23 cellular contexts compared by ENCODE assay signal in the genomic region with DNA sequence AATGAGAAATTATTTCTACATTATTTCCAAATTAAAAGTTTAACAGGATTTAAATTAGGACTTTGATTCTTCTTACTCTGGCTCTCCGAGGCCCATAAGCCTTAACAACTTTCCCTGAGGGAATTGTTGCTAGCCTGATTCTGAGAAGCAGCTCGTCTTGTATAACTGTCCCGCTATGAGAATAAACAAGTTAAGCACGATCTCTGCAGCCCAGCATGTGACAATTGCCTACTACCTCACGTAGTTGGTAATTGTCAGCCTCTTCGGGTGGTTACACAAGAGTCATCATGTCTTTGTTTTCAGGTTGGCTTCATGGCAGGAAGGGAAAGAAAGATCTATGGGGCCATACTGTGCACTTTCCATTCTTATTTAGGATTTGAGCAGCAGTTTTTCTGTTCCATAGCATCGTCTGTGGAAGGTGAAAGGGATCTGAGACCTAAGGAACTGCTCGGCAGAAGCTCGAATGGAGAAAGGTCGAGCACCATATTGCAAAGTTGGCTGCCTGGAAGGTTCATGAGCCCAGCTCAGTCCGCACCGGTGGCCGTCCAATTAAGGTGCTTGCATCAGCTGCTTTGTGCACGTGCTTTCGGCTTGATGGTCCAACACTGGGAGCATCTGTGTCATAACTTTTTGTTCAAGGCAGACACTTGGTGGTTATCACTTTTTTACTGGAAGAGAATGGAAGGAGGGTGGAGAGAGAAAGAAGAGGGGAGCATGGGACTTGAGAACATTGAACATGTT. TPM values are rescaled to one million over a fixed set of nuclear protein-coding genes. Genes with fewer than 3 reads are reported as not detected.
DNase-seq lines count a peak whose midpoint lies in the region; ATAC-seq and TF ChIP-seq lines count a peak whose summit lies in the region.
"Had no signal": no experiment of that assay in that cellular context is flagged by ENCODE, and none has a peak within 500 bp of the region (broad histone marks: within the 10 kb centered on the region; RNA-seq: fewer than 3 reads in every experiment).

No MANE protein-coding gene starts in this region.

- no peak overlapping the region for H2BK120ac ChIP-seq in trophoblast cell (ENCODE audit: insufficient read depth, low read length, poor library complexity)

- H3K14ac ChIP-seq in trophoblast cell (ENCODE audit: low read length) = no peak overlapping the region

- no peak overlapping the region for H2AFZ ChIP-seq in trophoblast cell (ENCODE audit: insufficient read depth, low read length, poor library complexity)

- no peak overlapping the region for H4K12ac ChIP-seq in trophoblast cell (ENCODE audit: low read depth, low read length)

- no peak overlapping the region for H3K4me3 ChIP-seq in left ventricle myocardium inferior
- no peak overlapping the region for H3K4me3 ChIP-seq in esophagus muscularis mucosa
- H3K4me3 ChIP-seq in trophoblast cell (ENCODE audit: low read depth, low read length) = no peak overlapping the region
- no peak overlapping the region for H3K4me3 ChIP-seq in uterus
- H3K4me3 ChIP-seq: A549 had no signal

- H3K36me3 ChIP-seq in left ventricle myocardium inferior (no peaks in the 10 kb centered on the region), esophagus muscularis mucosa (no peaks in the 10 kb centered on the region), trophoblast cell (ENCODE audit: control insufficient read depth in 1 of 2, insufficient read depth in 2 of 2, low read length in 2 of 2) (no peaks in the 10 kb centered on the region), uterus (no peaks in the 10 kb centered on the region)

- no peak for TF ChIP-seq EP300 in esophagus muscularis mucosa (IDR thresholded peaks at IDR 0.05)

- intact Hi-C loops in left ventricle myocardium inferior (cut with micrococcal nuclease) = loop anchor here (10.0 kb wide), 1 partner anchor 53 kb away; no protein-coding TSS in a partner anchor
- intact Hi-C loops in Right ventricle myocardium superior (cut with DNase I) = loop anchor here (2.0 to 10.0 kb wide), 3 partner anchors 53 to 257 kb away; no protein-coding TSS in a partner anchor
- intact Hi-C loops in esophagus muscularis mucosa (cut with DNase I) = loop anchor here (5.0 kb wide), 2 partner anchors 60 kb away; no protein-coding TSS in a partner anchor
- intact Hi-C loops in uterus (cut with DNase I; ENCODE audit: low total_unique reads) = loop anchor here (5.0 kb wide), 1 partner anchor 255 kb away; no protein-coding TSS in a partner anchor

- no peaks in the 10 kb centered on the region for H3K9me3 ChIP-seq in left ventricle myocardium inferior (replicated peaks)
- H3K9me3 ChIP-seq in esophagus muscularis mucosa = no peaks in the 10 kb centered on the region
- no peaks in the 10 kb centered on the region for H3K9me3 ChIP-seq in trophoblast cell (ENCODE audit: insufficient read depth, low read depth, low read length)
- no peaks in the 10 kb centered on the region for H3K9me3 ChIP-seq in uterus
- H3K9me3 ChIP-seq: A549 had no signal

- H3K4me1 ChIP-seq in left ventricle myocardium inferior (peaks cover 73% of the 10 kb centered on the region), esophagus muscularis mucosa (peaks cover 35 to 67% (median 53%) of the 10 kb centered on the region in 4 donors), trophoblast cell (ENCODE audit: control insufficient read depth in 1 of 2, insufficient read depth in 2 of 2, low read length in 2 of 2) (peaks cover 6 to 11% of the 10 kb centered on the region in 2 experiments), uterus (peaks cover 0 to 6% of the 10 kb centered on the region in 2 donors)

- H3K4ac ChIP-seq in trophoblast cell (ENCODE audit: low read depth, low read length) = no peak overlapping the region

- no peak overlapping the region for H3K4me2 ChIP-seq in trophoblast cell (ENCODE audit: low read length)

- DNase-seq in left ventricle myocardium inferior = no peak
- DNase-seq in Right ventricle myocardium superior = no peak
- DNase-seq in esophagus muscularis mucosa (ENCODE audit: extremely low spot score) = no peak
- peak; percentile 25 to 68 for DNase-seq in trophoblast cell
- no peak for DNase-seq in uterus
- DNase-seq in ecto neural progenitor cell (ENCODE audit: low spot score) = no peak
- no peak for DNase-seq in HUDEP-2 (lab: John Stamatoyannopoulos, UW; ENCODE audit: unreplicated experiment in 76 of 76)
- DNase-seq: activated CD4-positive, alpha-beta T cell treated with anti-CD3 and anti-CD28 coated beads, Interleukin-2, amount 50 U/mL, for 4 hours; activated CD8-positive, alpha-beta memory T cell treated with anti-CD3 and anti-CD28 coated beads, Interleukin-2, amount 50 U/mL, for 48 hours; COR-L47; DND-41; effector memory CD4-positive, alpha-beta T cell; HFFc6; KBM-7; kidney glomerular epithelial cell; NCI-H2029 treated with DMSO at 0.1 percent for 48 hours; NCI-H510A; stimulated activated naive B cell treated with anti-CD40 and anti-IgM and Interleukin-4, amounts not matched to agents 10 μg/mL and 1 μg/mL and 100 μg/mL, for 72 hours had no signal

- H2BK5ac ChIP-seq in trophoblast cell (ENCODE audit: low read depth, low read length, poor library complexity) = peak overlapping the region; percentile 33

- ATAC-seq in Right ventricle myocardium superior (ENCODE audit: poor library complexity) (no peak), HG02571 (IDR thresholded peaks at IDR 0.05; ENCODE audit: unreplicated experiment) (no peak)
- ATAC-seq: A549; SK-N-SH treated with all-trans-retinoic acid at 6 μM for 48 hours; stimulated activated naive B cell treated with anti-CD40 and anti-IgM and Interleukin-4, amounts not matched to agents 10 μg/mL and 1 μg/mL and 100 μg/mL, for 72 hours; WTC11 had no signal

- no peak overlapping the region for H3K23ac ChIP-seq in trophoblast cell (ENCODE audit: low read length)

- no peak overlapping the region for H4K8ac ChIP-seq in trophoblast cell (ENCODE audit: low read depth, low read length)

- H4K91ac ChIP-seq in trophoblast cell (ENCODE audit: low read depth, low read length) = peak overlapping the region; percentile 28

- no peak overlapping the region for H3K18ac ChIP-seq in trophoblast cell (ENCODE audit: low read length)

- peak overlapping the region; percentile 96 for H3K27ac ChIP-seq in left ventricle myocardium inferior (replicated peaks)
- peak overlapping the region; percentile 91 to 94 (median 92) for H3K27ac ChIP-seq in esophagus muscularis mucosa (replicated peaks in 1 of 4)
- peak overlapping the region; percentile 5 for H3K27ac ChIP-seq in trophoblast cell (ENCODE audit: low read depth, low read length)
- peak overlapping the region; percentile 94 to 98 for H3K27ac ChIP-seq in uterus
- H3K27ac ChIP-seq: RWPE1 had no signal

- TF ChIP-seq POLR2A in esophagus muscularis mucosa (IDR thresholded peaks at IDR 0.05; ENCODE audit: low read depth) (no peak), uterus (IDR thresholded peaks at IDR 0.05) (no peak)

- H3K27me3 ChIP-seq in left ventricle myocardium inferior (ENCODE audit: low read depth) (no peaks in the 10 kb centered on the region), esophagus muscularis mucosa (no peaks in the 10 kb centered on the region), trophoblast cell (ENCODE audit: insufficient read depth, low read length) (no peaks in the 10 kb centered on the region), uterus (no peaks in the 10 kb centered on the region)

- no peak overlapping the region for H2AK5ac ChIP-seq in trophoblast cell (ENCODE audit: low read length)

- H3K9ac ChIP-seq in trophoblast cell (ENCODE audit: low read length) = no peak overlapping the region

- peaks cover 10% of the 10 kb centered on the region for H3K79me1 ChIP-seq in trophoblast cell (ENCODE audit: low read length)

- H3K79me2 ChIP-seq in trophoblast cell (ENCODE audit: control insufficient read depth, insufficient read depth, low read length, poor library complexity) = peaks cover 2% of the 10 kb centered on the region

- WGBS in esophagus muscularis mucosa = 82% methylated on average over 15 of the region's 15 CpGs
- WGBS in trophoblast cell (ENCODE audit: extremely low coverage, insufficient coverage, insufficient read length) = no CpG with 5 or more reads among the region's 15 CpGs

- peak overlapping the region; percentile 25 for H2BK12ac ChIP-seq in trophoblast cell (ENCODE audit: low read length)

- TF ChIP-seq CTCF in left ventricle myocardium inferior (IDR thresholded peaks at IDR 0.05; ENCODE audit: borderline replicate concordance) (no peak), esophagus muscularis mucosa (IDR thresholded peaks at IDR 0.05) (no peak), uterus (IDR thresholded peaks at IDR 0.05) (no peak)

RNA-seq across cellular contexts. Expression of a gene that starts 1.8 kb away (rescaled TPM):
- 29.9 TPM for total RNA-seq in left ventricle myocardium inferior
- total RNA-seq in Right ventricle myocardium superior = 36.4 TPM
- 10 to 100 TPM; 44.9 to 59.2 (median 56.2) TPM for total RNA-seq in esophagus muscularis mucosa
- polyA plus RNA-seq in trophoblast cell (2013) = 3.3 and 3.6 TPM in 2 replicates
- 10 to 100 TPM; 36.8 to 65.6 (median 46.0) TPM for total RNA-seq in uterus

Comparison
In these comparisons a context has a peak if more than half of its experiments do, and no peak if none do; other contexts are left out.
1. DNase-seq: peak in trophoblast cell (2 of 2); none in left ventricle myocardium inferior (single experiment), Right ventricle myocardium superior (single experiment), esophagus muscularis mucosa (single experiment), uterus (0 of 2), ecto neural progenitor cell (single experiment) and HUDEP-2 (0 of 76).
2. H3K27ac ChIP-seq: peak in every context shown above with its lines; median percentile 96 in left ventricle myocardium inferior; 96 in uterus; 92 in esophagus muscularis mucosa; 5 in trophoblast cell.